Comparison of ENCODE assay signal across 22 cellular contexts in the genomic region with DNA sequence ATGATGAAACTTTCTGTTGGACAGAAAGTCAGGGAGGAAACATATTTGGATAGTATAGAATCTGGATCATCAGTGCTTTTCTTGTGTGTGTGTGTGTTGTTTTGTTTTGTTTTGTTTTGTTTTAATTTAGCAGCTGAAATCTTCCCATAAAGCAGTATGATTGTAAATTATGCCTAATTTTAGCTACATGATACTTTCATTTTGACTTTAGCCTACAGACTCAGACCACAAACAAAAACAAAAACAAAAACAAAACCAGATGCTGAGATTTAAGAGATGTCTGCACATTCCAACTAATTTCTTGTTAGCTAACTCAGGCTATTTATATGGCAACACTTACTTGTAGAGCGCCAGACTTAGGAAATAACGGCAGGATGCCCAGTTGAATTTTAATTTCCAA.
"Had no signal": no experiment of that assay in that cellular context is flagged by ENCODE, and none has a peak within 500 bp of the region (broad histone marks: within the 10 kb centered on the region; RNA-seq: fewer than 3 reads in every experiment).

No MANE protein-coding gene starts in this region.

- H3K4me3 ChIP-seq: breast epithelium, esophagus squamous epithelium, heart right ventricle, testis, vagina had no signal

- H3K27ac ChIP-seq: breast epithelium, esophagus squamous epithelium, heart right ventricle, testis, vagina had no signal

- H3K4me1 ChIP-seq: breast epithelium, esophagus squamous epithelium, heart right ventricle, testis, vagina had no signal

- ATAC-seq: activated T-helper 17 cell treated with anti-CD3 and anti-CD28 coated beads, Interleukin-2, amount 50 U/mL, for 72 hours; effector memory CD8-positive, alpha-beta T cell; heart right ventricle; left cardiac atrium; natural killer cell treated with Interleukin-12 subunit alpha and Interleukin-12 subunit beta and Interleukin-15 and Interleukin-18, amount 100 ng/mL, for 72 hours; WTC11 had no signal

- H3K9me3 ChIP-seq: breast epithelium, esophagus squamous epithelium, testis, vagina had no signal

- H3K36me3 ChIP-seq: breast epithelium, esophagus squamous epithelium, heart right ventricle, vagina had no signal

- DNase-seq: activated CD4-positive, alpha-beta T cell treated with anti-CD3 and anti-CD28 coated beads, Interleukin-2, amount 50 U/mL, for 4 hours; activated CD8-positive, alpha-beta memory T cell treated with anti-CD3 and anti-CD28 coated beads for 24 hours; activated CD8-positive, alpha-beta memory T cell treated with anti-CD3 and anti-CD28 coated beads, Interleukin-2, amount 50 U/mL, for 4 hours; activated naive CD4-positive, alpha-beta T cell; activated naive CD8-positive, alpha-beta T cell treated with anti-CD3 and anti-CD28 coated beads for 36 hours; activated T-cell treated with anti-CD3 and anti-CD28 coated beads, Interleukin-2, amount 50 U/mL, for 24 hours; amniotic stem cell; effector memory CD8-positive, alpha-beta T cell; esophagus squamous epithelium; foreskin fibroblast; heart right ventricle; islet precursor cell; left cardiac atrium; retina; stimulated activated CD4-positive, alpha-beta T cell treated with anti-CD3 and anti-CD28 coated beads, Interleukin-4, amount 100 ng/mL, for 1 hour; stimulated activated naive CD4-positive, alpha-beta T cell; testis had no signal

- H3K27me3 ChIP-seq: breast epithelium, heart right ventricle, testis, vagina had no signal
